9 cellular contexts compared by ENCODE assay signal in the genomic region with DNA sequence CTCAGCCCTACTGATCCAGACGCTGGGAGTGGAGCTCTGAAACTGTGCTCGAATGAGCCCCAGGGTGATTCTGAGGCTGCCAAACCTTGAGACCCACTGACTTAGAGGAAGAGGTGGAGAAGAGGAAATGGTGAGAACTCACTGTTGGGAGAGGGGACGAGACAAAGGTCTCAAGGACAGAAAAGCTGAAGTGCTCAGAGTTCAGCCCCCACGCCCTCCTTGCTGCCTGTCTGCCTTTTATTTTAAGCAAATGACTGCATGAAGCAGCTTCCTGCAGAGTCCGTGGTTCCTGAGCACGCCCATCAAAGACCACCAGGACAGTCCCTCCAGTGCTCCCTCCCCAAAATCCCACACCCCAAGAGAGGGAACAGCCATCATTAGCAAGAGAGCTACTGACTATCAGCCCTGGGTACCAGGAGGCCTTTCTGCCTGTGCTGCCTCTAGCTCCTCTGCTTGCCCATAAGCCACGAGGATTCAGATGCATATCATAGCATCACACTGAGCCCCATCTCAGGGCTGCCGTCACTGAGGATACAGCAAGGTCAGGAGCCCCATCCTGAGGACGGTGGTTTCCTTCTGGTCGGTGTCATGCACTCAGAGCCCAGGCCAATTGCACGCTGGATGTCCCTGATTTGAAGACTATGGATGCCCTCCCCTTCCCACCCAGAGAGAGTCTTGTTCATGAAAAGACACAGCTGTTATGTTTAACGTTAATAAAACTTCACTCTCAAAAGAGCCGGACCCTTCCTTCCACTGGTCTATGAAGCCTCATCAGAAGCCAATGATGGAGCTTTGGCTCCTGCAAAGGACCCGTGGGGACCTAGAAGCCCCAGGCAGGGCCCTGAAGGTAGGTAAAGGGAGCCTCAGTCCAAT. TPM values are rescaled to one million over a fixed set of nuclear protein-coding genes. Genes with fewer than 3 reads are reported as not detected.
DNase-seq lines count a peak whose midpoint lies in the region; ATAC-seq, FAIRE-seq and TF ChIP-seq lines count a peak whose summit lies in the region.
"Had no signal": no experiment of that assay in that cellular context is flagged by ENCODE, and none has a peak within 500 bp of the region (broad histone marks: within the 10 kb centered on the region; RNA-seq: fewer than 3 reads in every experiment).

No MANE protein-coding gene starts in this region.

- intact Hi-C loops in endothelial cell of umbilical vein (cut with micrococcal nuclease), result loop anchor here (2.0 kb wide), 2 partner anchors 49 to 65 kb away; no protein-coding TSS in a partner anchor

- peaks cover 0 to 2% of the 10 kb centered on the region in 2 experiments for H3K36me3 ChIP-seq in endothelial cell of umbilical vein (ENCODE audit: control insufficient read depth in 2 of 2, extremely low read depth in 1 of 2, insufficient read depth in 2 of 2, low read length in 2 of 2)

- dilution Hi-C loops in endothelial cell of umbilical vein (cut with MboI; ENCODE audit: extremely low pct_ligation_motif_present, low sequenced_read_pairs), result no loop called here

- peaks cover 69% of the 10 kb centered on the region for H3K79me2 ChIP-seq in endothelial cell of umbilical vein (ENCODE audit: control insufficient read depth, insufficient read depth, low read length)

- peak; percentile 4 for FAIRE-seq in endothelial cell of umbilical vein (lab: Jason Lieb, UNC)

- H3K9me3 ChIP-seq in endothelial cell of umbilical vein (replicated peaks; ENCODE audit: control insufficient read depth, insufficient read depth, low read length), result no peaks in the 10 kb centered on the region

- TF ChIP-seq CTCF in HL-60 (IDR thresholded peaks at IDR 0.05; ENCODE audit: insufficient read depth, low read length) (no peak), endothelial cell of umbilical vein (IDR thresholded peaks at IDR 0.05; ENCODE audit: extremely low read depth in 1 of 2, insufficient read depth in 1 of 2, low read depth in 1 of 2, low read length in 2 of 2) (no peak)

- POLR2A ChIA-PET in endothelial cell of umbilical vein (lab: Charles Lee), result interaction anchor here (0.6 kb wide), 1 partner anchor 108 kb away, joined by 6 read pairs; no protein-coding TSS in a partner anchor

- H3K27ac ChIP-seq in HL-60 (replicated peaks) (peak overlapping the region; percentile 85), endothelial cell of umbilical vein (ENCODE audit: insufficient read depth, low read depth, low read length) (peak overlapping the region; percentile 41), skin epidermis (peak overlapping the region in 17 of 21 experiments; percentile 42 to 91 (median 80))

- DNase-seq in HL-60 (ENCODE audit: low read depth in 1 of 2, low spot score in 1 of 2) (peak in 1 of 2 experiments; percentile 78), T-helper 22 cell (ENCODE audit: low read depth) (peak; percentile 36), endothelial cell of umbilical vein (ENCODE audit: low read depth, low spot score) (peak; percentile 25), NCI-H526 treated with DMSO at 0.1 percent for 48 hours (lab: John Stamatoyannopoulos, UW) (no peak), foreskin melanocyte (no peak)

- no peak overlapping the region for H3K9ac ChIP-seq in endothelial cell of umbilical vein (replicated peaks; ENCODE audit: extremely low read depth, insufficient read depth, low read length)

- no peak overlapping the region for H2AFZ ChIP-seq in endothelial cell of umbilical vein (ENCODE audit: low read depth, low read length)

- peaks cover 54% of the 10 kb centered on the region for H3K4me1 ChIP-seq in endothelial cell of umbilical vein (ENCODE audit: control insufficient read depth, extremely low read depth, insufficient read depth, low read length)

- peak overlapping the region; percentile 20 for H3K4me2 ChIP-seq in endothelial cell of umbilical vein (ENCODE audit: insufficient read depth, low read length)

- no peak for ATAC-seq in GM19035 (IDR thresholded peaks at IDR 0.05; ENCODE audit: unreplicated experiment)
- ATAC-seq in GM18873 (IDR thresholded peaks at IDR 0.05; ENCODE audit: low FRiP score, unreplicated experiment), result no peak
- ATAC-seq: Panc1 had no signal

- no peak overlapping the region for H3K4me3 ChIP-seq in HL-60 (replicated peaks; ENCODE audit: insufficient read depth, low read length)
- no peak overlapping the region for H3K4me3 ChIP-seq in endothelial cell of umbilical vein (replicated peaks in 1 of 3; ENCODE audit: insufficient read depth in 1 of 3, low read depth in 1 of 3, low read length in 3 of 3)
- no peak overlapping the region for H3K4me3 ChIP-seq in skin epidermis

- H4K20me1 ChIP-seq in endothelial cell of umbilical vein (replicated peaks; ENCODE audit: control insufficient read depth, extremely low read depth, insufficient read depth, low read length), result no peaks in the 10 kb centered on the region

- TF ChIP-seq POLR2A in endothelial cell of umbilical vein (IDR thresholded peaks at IDR 0.05; ENCODE audit: low read depth, low read length), result no peak

- CTCF ChIA-PET in endothelial cell of umbilical vein (lab: Charles Lee), result interaction anchor here (0.5 to 3.4 kb wide), 6 partner anchors 30 to 92 kb away, joined by 3 to 23 read pairs (median 4); no protein-coding TSS in a partner anchor

- H3K9me1 ChIP-seq in endothelial cell of umbilical vein (replicated peaks; ENCODE audit: control insufficient read depth, extremely low read depth, insufficient read depth, low read length), result no peaks in the 10 kb centered on the region

- H3K27me3 ChIP-seq in HL-60 (ENCODE audit: insufficient read depth, poor library complexity, severe bottlenecking), result no peaks in the 10 kb centered on the region
- H3K27me3 ChIP-seq in endothelial cell of umbilical vein (ENCODE audit: control insufficient read depth in 2 of 2, insufficient read depth in 2 of 2, low read length in 2 of 2), result no peaks in the 10 kb centered on the region

- no TSS peak for BruUV-seq in endothelial cell of umbilical vein (replicated peaks; lab: Mats Ljungman, UMichigan)

TF ChIP-seq in endothelial cell of umbilical vein, 7 proteins besides CTCF, POLR2A, EP300 and RAD21:
- TF ChIP-seq EZH2 (IDR thresholded peaks at IDR 0.05; ENCODE audit: borderline replicate concordance, low read depth, low read length, severe bottlenecking) (no peak), MYC (IDR thresholded peaks at IDR 0.05; ENCODE audit: low read depth, low read length) (no peak), GATA2 (IDR thresholded peaks at IDR 0.05; ENCODE audit: insufficient read depth, insufficient read length, low read depth, low read length) (no peak), FOS (IDR thresholded peaks at IDR 0.05; ENCODE audit: borderline replicate concordance, insufficient read depth, low read length) (no peak), JUN (IDR thresholded peaks at IDR 0.05; ENCODE audit: borderline replicate concordance, insufficient read depth, insufficient read length, low read depth) (no peak), POLR2AphosphoS5 (IDR thresholded peaks at IDR 0.05; ENCODE audit: insufficient read depth, low read depth, low read length) (no peak), MAX (IDR thresholded peaks at IDR 0.05; ENCODE audit: insufficient read depth, insufficient read length) (no peak)

RNA-seq across cellular contexts. Expression of gene COTL1, which starts 20.1 kb away (rescaled TPM):
- 132 and 200 TPM in 2 replicates for total RNA-seq in endothelial cell of umbilical vein
- polyA plus RNA-seq in endothelial cell of umbilical vein, result 65.6 and 90.0 TPM in 2 replicates
- polyA plus RNA-seq in endothelial cell of umbilical vein (2011; cell fraction: cytosol; rRNA removed), result 99.8 and 106 TPM in 2 replicates
- 39.3 and 41.3 TPM in 2 replicates for polyA plus RNA-seq in endothelial cell of umbilical vein (2011; cell fraction: nucleus; rRNA removed)
- polyA plus RNA-seq in endothelial cell of umbilical vein (2012), result 193 and 246 TPM in 2 replicates
- polyA minus RNA-seq in endothelial cell of umbilical vein, result 33.3 and 35.2 TPM in 2 replicates
- polyA minus RNA-seq in endothelial cell of umbilical vein (2011; cell fraction: cytosol; rRNA and poly(A)+ RNA removed), result 48.9 TPM
- polyA minus RNA-seq in endothelial cell of umbilical vein (2011; cell fraction: nucleus; rRNA and poly(A)+ RNA removed), result 11.0 and 14.6 TPM in 2 replicates

RNA-seq across cellular contexts. Expression of gene KLHL36, which starts 50.6 kb away (rescaled TPM):
- 33.3 and 38.8 TPM in 2 replicates for total RNA-seq in endothelial cell of umbilical vein
- polyA plus RNA-seq in endothelial cell of umbilical vein, result 31.3 and 36.4 TPM in 2 replicates
- polyA plus RNA-seq in endothelial cell of umbilical vein (2011; cell fraction: cytosol; rRNA removed), result 18.3 and 23.5 TPM in 2 replicates
- 60.0 and 67.8 TPM in 2 replicates for polyA plus RNA-seq in endothelial cell of umbilical vein (2011; cell fraction: nucleus; rRNA removed)
- 17.6 and 24.1 TPM in 2 replicates for polyA plus RNA-seq in endothelial cell of umbilical vein (2012)
- polyA minus RNA-seq in endothelial cell of umbilical vein, result 44.8 and 47.5 TPM in 2 replicates
- polyA minus RNA-seq in endothelial cell of umbilical vein (2011; cell fraction: cytosol; rRNA and poly(A)+ RNA removed), result 13.3 TPM
- 28.2 and 33.0 TPM in 2 replicates for polyA minus RNA-seq in endothelial cell of umbilical vein (2011; cell fraction: nucleus; rRNA and poly(A)+ RNA removed)

Comparison
In these comparisons a context has a peak if more than half of its experiments do, and no peak if none do; other contexts are left out.
1. DNase-seq: peak in T-helper 22 cell (single experiment) and endothelial cell of umbilical vein (single experiment); none in NCI-H526 treated with DMSO at 0.1 percent for 48 hours (single experiment) and foreskin melanocyte (single experiment).
2. Peak in every context shown above with its lines, with median percentiles within 50 percentile points of each other: H3K27ac ChIP-seq.